8 cellular contexts compared by ENCODE assay signal in the genomic region with DNA sequence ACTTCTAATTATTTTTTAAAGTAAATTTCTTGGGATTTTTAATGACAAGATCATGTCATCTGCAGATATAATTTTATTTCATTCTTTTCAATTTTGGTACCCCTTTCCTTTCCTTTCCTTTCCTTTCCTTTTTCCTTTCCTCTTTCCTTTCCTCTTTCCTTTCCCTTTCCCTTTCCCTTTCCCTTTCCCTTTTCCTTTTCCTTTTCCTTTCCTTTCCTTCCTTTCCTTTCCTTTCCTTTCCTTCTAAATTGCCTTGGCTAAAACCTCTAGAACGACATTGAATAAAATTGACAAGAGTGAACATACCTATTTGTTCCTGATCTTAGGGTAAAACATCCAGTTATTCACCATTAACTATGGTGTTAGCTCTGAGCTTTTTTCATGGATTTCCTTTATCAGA.
"Had no signal": no experiment of that assay in that cellular context is flagged by ENCODE, and none has a peak within 500 bp of the region (broad histone marks: within the 10 kb centered on the region; RNA-seq: fewer than 3 reads in every experiment).

No MANE protein-coding gene starts in this region.

- H3K27ac Mint-ChIP-seq: IgD-negative memory B cell had no signal

- H3K27me3 Mint-ChIP-seq: IgD-negative memory B cell had no signal

- H3K9me3 ChIP-seq: HAP-1 had no signal

- DNase-seq: GM23248, GOT3, H7, KBM-7 had no signal

- H3K9ac ChIP-seq: GM23248 had no signal

- H3K36me3 Mint-ChIP-seq: IgD-negative memory B cell had no signal

- FAIRE-seq: HTR-8/SVneo had no signal

- H3K4me3 Mint-ChIP-seq: IgD-negative memory B cell had no signal

- H3K27ac ChIP-seq: GM23248 had no signal

- H3K4me3 ChIP-seq: GM23248, HAP-1 had no signal

- H3K36me3 ChIP-seq: HAP-1 had no signal

- ATAC-seq: HCT116 had no signal
